15 cellular contexts compared by ENCODE assay signal in genomic region chr6:57284056-57284455, GRCh38.
"Had no signal": no experiment of that assay in that cellular context is flagged by ENCODE, and none has a peak within 500 bp of the region (broad histone marks: within the 10 kb centered on the region; RNA-seq: fewer than 3 reads in every experiment).

No MANE protein-coding gene starts in this region.

- H3K4me1 Mint-ChIP-seq: activated CD4-positive, alpha-beta T cell treated with anti-CD3 and anti-CD28 coated beads, Interleukin-2, amount 10 ng/mL, durations not matched to agents 7 days and 5 days; activated naive CD4-positive, alpha-beta T cell treated with anti-CD3 and anti-CD28 coated beads, Interleukin-2, amount 10 ng/mL, durations not matched to agents 7 days and 5 days; nephron progenitor cell had no signal

- H3K4me1 ChIP-seq: thyroid gland had no signal

- H3K27ac ChIP-seq: coronary artery, skin epidermis, thyroid gland had no signal

- H3K27ac Mint-ChIP-seq: activated CD4-positive, alpha-beta T cell treated with anti-CD3 and anti-CD28 coated beads, Interleukin-2, amount 10 ng/mL, durations not matched to agents 7 days and 5 days; activated naive CD4-positive, alpha-beta T cell treated with anti-CD3 and anti-CD28 coated beads, Interleukin-2, amount 10 ng/mL, durations not matched to agents 7 days and 5 days; activated T-helper 2 cell treated with anti-CD3 and anti-CD28 coated beads, Interferon-gamma antibody, Interleukin-2, Interleukin-4, amounts not matched to agents 10 μg/mL and 5 μg/mL and 100 μg/mL, durations not matched to agents 14 hours and 24 hours and 36 hours; nephron progenitor cell; T-helper 1 cell treated with Interleukin-12 subunit alpha and Interleukin-12 subunit beta and Interleukin-4 antibody, amounts not matched to agents 30 μg/mL and 1 μg/mL, for 36 hours had no signal

- H3K9me3 ChIP-seq: thyroid gland, vagina had no signal

- H3K4me3 Mint-ChIP-seq: activated CD4-positive, alpha-beta T cell treated with anti-CD3 and anti-CD28 coated beads, Interleukin-2, amount 10 ng/mL, durations not matched to agents 7 days and 5 days; activated naive CD4-positive, alpha-beta T cell treated with anti-CD3 and anti-CD28 coated beads, Interleukin-2, amount 10 ng/mL, durations not matched to agents 7 days and 5 days; nephron progenitor cell; T-helper 1 cell treated with Interleukin-12 subunit alpha and Interleukin-12 subunit beta and Interleukin-4 antibody, amounts not matched to agents 30 μg/mL and 1 μg/mL, for 36 hours had no signal

- ATAC-seq: left lobe of liver had no signal

- DNase-seq: activated CD4-positive, alpha-beta T cell treated with anti-CD3 and anti-CD28 coated beads, Interleukin-2, amount 10 ng/mL, durations not matched to agents 7 days and 5 days; activated CD4-positive, CD25-positive, alpha-beta regulatory T cell; activated CD8-positive, alpha-beta memory T cell treated with anti-CD3 and anti-CD28 coated beads for 24 hours; activated naive CD4-positive, alpha-beta T cell treated with anti-CD3 and anti-CD28 coated beads, Interleukin-2, amount 10 ng/mL, durations not matched to agents 7 days and 5 days; activated T-cell treated with anti-CD3 and anti-CD28 coated beads for 4 hours; caudate nucleus; effector CD4-positive, alpha-beta T cell; nephron progenitor cell; thyroid gland had no signal

- H3K9me3 Mint-ChIP-seq: activated CD4-positive, alpha-beta T cell treated with anti-CD3 and anti-CD28 coated beads, Interleukin-2, amount 10 ng/mL, durations not matched to agents 7 days and 5 days; activated naive CD4-positive, alpha-beta T cell treated with anti-CD3 and anti-CD28 coated beads, Interleukin-2, amount 10 ng/mL, durations not matched to agents 7 days and 5 days; activated T-helper 2 cell treated with anti-CD3 and anti-CD28 coated beads, Interferon-gamma antibody, Interleukin-2, Interleukin-4, amounts not matched to agents 10 μg/mL and 5 μg/mL and 100 μg/mL, durations not matched to agents 14 hours and 24 hours and 36 hours; T-helper 1 cell treated with Interleukin-12 subunit alpha and Interleukin-12 subunit beta and Interleukin-4 antibody, amounts not matched to agents 30 μg/mL and 1 μg/mL, for 36 hours had no signal

- H3K36me3 Mint-ChIP-seq: activated naive CD4-positive, alpha-beta T cell treated with anti-CD3 and anti-CD28 coated beads, Interleukin-2, amount 10 ng/mL, durations not matched to agents 7 days and 5 days had no signal

- H3K36me3 ChIP-seq: thyroid gland, vagina had no signal

- H3K4me3 ChIP-seq: coronary artery, skin epidermis, thyroid gland, vagina had no signal

- H3K27me3 ChIP-seq: thyroid gland, vagina had no signal
